Comparison of ENCODE assay signal across 17 cellular contexts in genomic region chr3:157823050-157823449, GRCh38.
A peak's percentile ranks its signal among the peaks of the same experiment; 100 is the strongest.
DNase-seq lines count a peak whose midpoint lies in the region; ATAC-seq, FAIRE-seq and TF ChIP-seq lines count a peak whose summit lies in the region.
"Had no signal": no experiment of that assay in that cellular context is flagged by ENCODE, and none has a peak within 500 bp of the region (broad histone marks: within the 10 kb centered on the region; RNA-seq: fewer than 3 reads in every experiment).

No MANE protein-coding gene starts in this region.

- TF ChIP-seq CTCF in C4-2B (conservative IDR thresholded peaks at IDR 0.05), result peak; percentile 82
- peak; percentile 62 for TF ChIP-seq CTCF in LNCAP (IDR thresholded peaks at IDR 0.05)
- peak; percentile 47 for TF ChIP-seq CTCF in VCaP (conservative IDR thresholded peaks at IDR 0.05)
- no peak for TF ChIP-seq CTCF in GM13976 (IDR thresholded peaks at IDR 0.05; ENCODE audit: borderline replicate concordance, control extremely low read depth, extremely low read depth, insufficient read depth, missing control alignments)
- TF ChIP-seq CTCF in D721Med (IDR thresholded peaks at IDR 0.05; ENCODE audit: insufficient read depth, missing control alignments), result no peak

- in situ Hi-C loops in GM13976 (cut with MboI; ENCODE audit: low sequenced_read_pairs, unreplicated experiment), result no loop called here

- no peak for DNase-seq in GM13976 (ENCODE audit: low spot score)
- no peak for DNase-seq in D721Med (ENCODE audit: insufficient read length, low spot score)
- DNase-seq: ACHN; BE2C; C1 segment of cervical spinal cord; CD4-positive, alpha-beta memory T cell; DMS79 treated with DMSO at 0.1 percent for 48 hours; GF-D8; GOT3; H9; KG1 had no signal

- ATAC-seq in esophagus mucosa, result no peak

- H3K27ac ChIP-seq in C4-2B (no peak overlapping the region), VCaP (no peak overlapping the region)

- FAIRE-seq in islet of Langerhans (lab: Jason Lieb, UNC), result peak; percentile 33
- no peak for FAIRE-seq in D721Med (lab: Jason Lieb, UNC)
- FAIRE-seq: A204.1 had no signal

Comparison
In these comparisons a context has a peak if more than half of its experiments do, and no peak if none do; other contexts are left out.
1. CTCF ChIP-seq: peak in C4-2B (single experiment), LNCAP (single experiment) and VCaP (single experiment); none in GM13976 (single experiment) and D721Med (single experiment).